ENCODE assay signal across 17 cellular contexts in genomic region chr5:177339107-177339638, GRCh38. TPM values are rescaled to one million over a fixed set of nuclear protein-coding genes. Genes with fewer than 3 reads are reported as not detected.
DNase-seq lines count a peak whose midpoint lies in the region; ATAC-seq and TF ChIP-seq lines count a peak whose summit lies in the region.
"Had no signal": no experiment of that assay in that cellular context is flagged by ENCODE, and none has a peak within 500 bp of the region (broad histone marks: within the 10 kb centered on the region; RNA-seq: fewer than 3 reads in every experiment).

No MANE protein-coding gene starts in this region.

- H3K27ac ChIP-seq in breast epithelium (peak overlapping the region in 1 of 2 donors; percentile 68), VCaP (peak overlapping the region; percentile 54), aorta (ENCODE audit: low read depth in 1 of 2, low read length in 2 of 2) (no peak overlapping the region)
- H3K27ac ChIP-seq: foreskin keratinocyte had no signal

- H3K27me3 Mint-ChIP-seq in MCF 10A (ENCODE audit: insufficient read depth, unreplicated experiment): no peaks in the 10 kb centered on the region
- H3K27me3 Mint-ChIP-seq in T-cell: no peaks in the 10 kb centered on the region
- H3K27me3 Mint-ChIP-seq: activated naive CD4-positive, alpha-beta T cell treated with anti-CD3 and anti-CD28 coated beads, Interleukin-2, amount 50 U/mL, for 24 hours had no signal

- H3K4me3 ChIP-seq in breast epithelium: no peak overlapping the region
- H3K4me3 ChIP-seq in aorta (ENCODE audit: low read length in 2 of 2): no peak overlapping the region
- H3K4me3 ChIP-seq: lung, stomach had no signal

- H3K4me1 Mint-ChIP-seq in MCF 10A (ENCODE audit: insufficient read depth, unreplicated experiment) (peaks cover 13% of the 10 kb centered on the region), T-cell (peaks cover 17 to 25% (median 23%) of the 10 kb centered on the region in 3 donors)
- H3K4me1 Mint-ChIP-seq: nephron had no signal

- POLR2A ChIA-PET in MCF 10A (lab: Yijun Ruan, JAX): interaction anchor here (0.6 kb wide), 1 partner anchor 441 kb away, joined by 3 read pairs; no protein-coding TSS in a partner anchor
- POLR2A ChIA-PET in T-cell (lab: Charles Lee): no interaction called here

- H3K36me3 ChIP-seq in breast epithelium: peaks cover 14% of the 10 kb centered on the region
- peaks cover 4 to 12% of the 10 kb centered on the region in 2 donors for H3K36me3 ChIP-seq in aorta (ENCODE audit: control insufficient read depth in 1 of 2, insufficient read depth in 2 of 2, low read length in 1 of 2)

- peaks cover 0 to 9% of the 10 kb centered on the region in 2 donors for H3K4me1 ChIP-seq in breast epithelium
- no peaks in the 10 kb centered on the region for H3K4me1 ChIP-seq in aorta (ENCODE audit: control insufficient read depth in 1 of 2, insufficient read depth in 2 of 2, low read length in 2 of 2)
- H3K4me1 ChIP-seq: foreskin keratinocyte had no signal

- H3K4me3 Mint-ChIP-seq in MCF 10A (ENCODE audit: unreplicated experiment) (no peak overlapping the region), T-cell (no peak overlapping the region)
- H3K4me3 Mint-ChIP-seq: activated naive CD4-positive, alpha-beta T cell treated with anti-CD3 and anti-CD28 coated beads, Interleukin-2, amount 50 U/mL, for 24 hours; nephron had no signal

- H3K27ac Mint-ChIP-seq in MCF 10A (ENCODE audit: low read depth, unreplicated experiment) (peak overlapping the region; percentile 36), T-cell (peak overlapping the region in 1 of 2 donors; percentile 63)
- H3K27ac Mint-ChIP-seq: nephron had no signal

- intact Hi-C loops in MCF 10A (cut with micrococcal nuclease): no loop called here
- intact Hi-C loops in breast epithelium (cut with DNase I; ENCODE audit: low total_unique reads): loop anchor here (1.0 kb wide), 1 partner anchor 24 kb away; no protein-coding TSS in a partner anchor
- intact Hi-C loops in aorta (cut with DNase I): no loop called here

- H3K36me3 Mint-ChIP-seq in MCF 10A (ENCODE audit: insufficient read depth, unreplicated experiment) (peaks cover 65% of the 10 kb centered on the region), T-cell (peaks cover 46% of the 10 kb centered on the region)

- TF ChIP-seq POLR2A in breast epithelium (IDR thresholded peaks at IDR 0.05): no peak

- BruUV-seq in MCF 10A (replicated peaks; lab: Mats Ljungman, UMichigan): no TSS peak

- CTCF ChIA-PET in MCF 10A (lab: Yijun Ruan, JAX): interaction anchor here (0.6 to 1.4 kb wide), 3 partner anchors 11 to 52 kb away, joined by 3 read pairs; no protein-coding TSS in a partner anchor
- CTCF ChIA-PET in T-cell (lab: Charles Lee): interaction anchor here in 1 of 2 donors (0.6 kb wide), 1 partner anchor 159 kb away, joined by 3 read pairs; no protein-coding TSS in a partner anchor

- WGBS in aorta, 2 donors: 78% methylated on average over 11 of the region's 11 CpGs

- H3K9me3 ChIP-seq in breast epithelium (no peaks in the 10 kb centered on the region), aorta (ENCODE audit: control insufficient read depth, low read length) (no peaks in the 10 kb centered on the region)
- H3K9me3 ChIP-seq: stomach had no signal

- peak; percentile 13 for ATAC-seq in aorta (ENCODE audit: low FRiP score)
- ATAC-seq in T-cell (replicated peaks in 1 of 4): no peak
- no peak for ATAC-seq in HG03378 (IDR thresholded peaks at IDR 0.05; ENCODE audit: unreplicated experiment)
- ATAC-seq: foreskin keratinocyte had no signal

- H3K27me3 ChIP-seq in breast epithelium: no peaks in the 10 kb centered on the region
- no peaks in the 10 kb centered on the region for H3K27me3 ChIP-seq in aorta (ENCODE audit: control insufficient read depth in 1 of 2, insufficient read depth in 2 of 2, low read length in 1 of 2)
- H3K27me3 ChIP-seq: foreskin keratinocyte, stomach had no signal

- no peaks in the 10 kb centered on the region for H3K9me3 Mint-ChIP-seq in MCF 10A (ENCODE audit: unreplicated experiment)
- peaks cover 0 to 7% (median 0%) of the 10 kb centered on the region in 3 donors for H3K9me3 Mint-ChIP-seq in T-cell
- H3K9me3 Mint-ChIP-seq: activated naive CD4-positive, alpha-beta T cell treated with anti-CD3 and anti-CD28 coated beads, Interleukin-2, amount 50 U/mL, for 24 hours; nephron had no signal

- DNase-seq in MCF 10A (ENCODE audit: unreplicated experiment): no peak
- DNase-seq in breast epithelium (ENCODE audit: low spot score in 2 of 2): no peak
- peak; percentile 14 for DNase-seq in kidney tubule cell (ENCODE audit: low spot score)
- no peak for DNase-seq in aorta
- DNase-seq in T-cell: no peak
- no peak for DNase-seq in NAMALWA (ENCODE audit: low spot score)
- DNase-seq: effector CD8-positive, alpha-beta T cell; foreskin keratinocyte; KG1; NCI-H1417 treated with DMSO at 0.1 percent for 48 hours; OCI-M1; stomach had no signal

- no peak for TF ChIP-seq CTCF in MCF 10A (IDR thresholded peaks at IDR 0.05; ENCODE audit: unreplicated experiment)
- TF ChIP-seq CTCF in breast epithelium (IDR thresholded peaks at IDR 0.05): no peak
- no peak for TF ChIP-seq CTCF in VCaP (conservative IDR thresholded peaks at IDR 0.05)

RNA-seq across cellular contexts. Expression of gene LMAN2, which starts 12.3 kb away (rescaled TPM):
- total RNA-seq in MCF 10A (2022) (221 and 279 TPM in 2 replicates), breast epithelium (100 to 1,000 TPM; 139 to 188 (median 170) TPM), aorta (10 to 100 TPM; 86.2 to 89.0 TPM), T-cell (100 to 1,000 TPM in 3 of 5 donors, 10 to 100 TPM in 2; 67.2 to 122 (median 106) TPM)
- 100 to 1,000 TPM; 142 to 145 TPM for polyA plus RNA-seq in aorta

RNA-seq across cellular contexts. Expression of gene RGS14, which starts 18.6 kb away (rescaled TPM):
- total RNA-seq in MCF 10A (2022) (7.8 and 12.6 TPM in 2 replicates), breast epithelium (10 to 100 TPM in 2 of 3 donors, 1 to 10 TPM in 1; 9.0 to 16.4 (median 11.3) TPM), aorta (10 to 100 TPM in 1 of 2 donors, 1 to 10 TPM in 1; 8.8 to 15.0 TPM), T-cell (100 to 1,000 TPM in 3 of 5 donors, 10 to 100 TPM in 2; 85.7 to 209 (median 195) TPM)
- polyA plus RNA-seq in aorta: 1 to 10 TPM; 5.7 to 9.4 TPM

RNA-seq across cellular contexts. Expression of gene MXD3, which starts 27.5 kb away (rescaled TPM):
- total RNA-seq in MCF 10A (2022) (8.4 and 13.2 TPM in 2 replicates), breast epithelium (10 to 100 TPM in 1 of 3 donors, 1 to 10 TPM in 2; 4.2 to 10.5 (median 9.4) TPM), aorta (1 to 10 TPM; 9.1 to 9.2 TPM), T-cell (10 to 100 TPM in 4 of 5 donors, 1 to 10 TPM in 1; 9.3 to 15.2 (median 12.4) TPM)
- 10 to 100 TPM in 1 of 2 donors, 1 to 10 TPM in 1; 4.1 to 52.6 TPM for polyA plus RNA-seq in aorta

RNA-seq across cellular contexts. Expression of gene PRELID1, which starts 35.6 kb away (rescaled TPM):
- total RNA-seq in MCF 10A (2022): 217 and 267 TPM in 2 replicates
- 10 to 100 TPM; 61.0 to 97.0 (median 68.8) TPM for total RNA-seq in breast epithelium
- total RNA-seq in aorta: 10 to 100 TPM; 57.2 to 72.7 TPM
- 100 to 1,000 TPM in 1 of 2 donors, 10 to 100 TPM in 1; 91.0 to 104 TPM for polyA plus RNA-seq in aorta
- 10 to 100 TPM; 52.0 to 84.9 (median 74.5) TPM for total RNA-seq in T-cell

RNA-seq across cellular contexts. Expression of gene RAB24, which starts 35.7 kb away (rescaled TPM):
- total RNA-seq in MCF 10A (2022) (34.3 and 42.6 TPM in 2 replicates), breast epithelium (10 to 100 TPM; 21.4 to 62.9 (median 36.0) TPM), aorta (10 to 100 TPM; 19.6 to 28.7 TPM), T-cell (10 to 100 TPM; 18.2 to 34.0 (median 25.2) TPM)
- polyA plus RNA-seq in aorta: 10 to 100 TPM; 49.6 to 80.7 TPM
